ENCODE assay signal across 7 cellular contexts in the genomic region with DNA sequence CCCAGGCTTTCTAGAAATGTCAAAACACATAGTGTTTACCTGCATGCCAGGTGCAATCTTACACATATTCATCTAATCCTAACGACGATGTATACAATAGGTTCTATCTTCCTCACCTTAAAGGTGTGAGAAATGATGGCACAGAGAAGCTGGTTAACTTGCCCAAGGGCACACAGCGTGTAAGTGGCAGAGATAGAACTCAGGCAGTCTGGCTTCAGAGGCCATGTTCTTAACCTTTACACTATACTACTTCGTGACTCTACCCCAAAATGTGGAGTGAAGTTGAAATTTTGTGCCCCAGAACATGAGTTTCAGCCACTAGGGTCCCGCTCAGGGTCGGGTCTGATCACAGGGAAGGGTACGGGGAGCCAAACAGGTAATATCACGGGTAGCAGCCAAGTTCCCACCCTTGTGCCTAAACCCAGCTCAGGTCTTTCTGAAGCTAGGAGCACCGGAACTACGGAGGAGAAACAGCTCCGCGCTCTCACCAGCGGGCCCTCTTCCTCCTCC. TPM values are rescaled to one million over a fixed set of nuclear protein-coding genes. Genes with fewer than 3 reads are reported as not detected.
DNase-seq lines count a peak whose midpoint lies in the region; ATAC-seq and TF ChIP-seq lines count a peak whose summit lies in the region.

No MANE protein-coding gene starts in this region.

- H3K9ac ChIP-seq in HUES64 (ENCODE audit: low read depth, low read length): peak overlapping the region; percentile 97

- intact Hi-C loops in uterus (cut with DNase I; ENCODE audit: low total_unique reads): no loop called here

- H3K36me3 ChIP-seq in HUES64 (ENCODE audit: insufficient read depth, low read length) (peaks cover 75% of the 10 kb centered on the region), brain microvascular endothelial cell (replicated peaks) (peaks cover 57% of the 10 kb centered on the region), uterus (no peaks in the 10 kb centered on the region)

- in situ Hi-C loops in brain microvascular endothelial cell (cut with HindIII; ENCODE audit: low pct_ligation_motif_present, low sequenced_read_pairs): no loop called here

- TF ChIP-seq POLR2A in uterus (IDR thresholded peaks at IDR 0.05): no peak

- peak overlapping the region; percentile 79 for H3K4me3 ChIP-seq in HUES64 (ENCODE audit: low read length)
- peak overlapping the region; percentile 99 for H3K4me3 ChIP-seq in brain microvascular endothelial cell (ENCODE audit: low read depth, low read length)
- H3K4me3 ChIP-seq in uterus: peak overlapping the region; percentile 54 to 72

- CTCF ChIA-PET in HEK293T (lab: Yijun Ruan, JAX): interaction anchor here (0.7 to 1.2 kb wide), 4 partner anchors 28 to 155 kb away, joined by 3 to 8 read pairs (median 4); no protein-coding TSS in a partner anchor

- H3K4me1 ChIP-seq in HUES64 (ENCODE audit: insufficient read depth, low read length) (peaks cover 17% of the 10 kb centered on the region), uterus (peaks cover 0 to 7% of the 10 kb centered on the region in 2 donors)

- DNase-seq in brain microvascular endothelial cell (no peak), medulla oblongata (ENCODE audit: extremely low spot score) (peak; percentile 27), uterus (no peak), HEK293T (ENCODE audit: extremely low spot score) (no peak)

- POLR2A ChIA-PET in HEK293T (lab: Yijun Ruan, JAX): interaction anchor here (0.5 to 5.5 kb wide), 39 partner anchors 9 to 341 kb away, joined by 3 to 54 read pairs (median 4); partner anchors contain the start of genes CUTA, HSD17B8, PFDN6 and RGL2

- H3K27ac ChIP-seq in HUES64 (ENCODE audit: low read depth, low read length) (peak overlapping the region; percentile 95), brain microvascular endothelial cell (peak overlapping the region; percentile 93), uterus (peak overlapping the region; percentile 87 to 94)

- ATAC-seq in GM18909 (IDR thresholded peaks at IDR 0.05; ENCODE audit: poor library complexity, unreplicated experiment) (peak; percentile 4), GM21390 (IDR thresholded peaks at IDR 0.05; ENCODE audit: unreplicated experiment) (no peak)

- H3K9me3 ChIP-seq in HUES64 (ENCODE audit: insufficient read depth, low read depth, low read length) (no peaks in the 10 kb centered on the region), uterus (no peaks in the 10 kb centered on the region)

- TF ChIP-seq CTCF in brain microvascular endothelial cell (IDR thresholded peaks at IDR 0.05; ENCODE audit: low read depth, low read length, missing control alignments): peak; percentile 21
- TF ChIP-seq CTCF in uterus (IDR thresholded peaks at IDR 0.05): no peak

- 1% methylated on average over 13 of the region's 13 CpGs for WGBS in HUES64

- H3K27me3 ChIP-seq in HUES64 (ENCODE audit: insufficient read depth, low read length) (no peaks in the 10 kb centered on the region), brain microvascular endothelial cell (replicated peaks) (no peaks in the 10 kb centered on the region), uterus (no peaks in the 10 kb centered on the region)

TF ChIP-seq in HEK293T, 16 proteins besides CTCF, POLR2A, EP300 and RAD21:
- TF ChIP-seq BHLHE40 (IDR thresholded peaks at IDR 0.05; ENCODE audit: borderline replicate concordance): no peak
- no peak for TF ChIP-seq FOXA1 (IDR thresholded peaks at IDR 0.05)
- TF ChIP-seq FOXK2 (IDR thresholded peaks at IDR 0.05): no peak
- TF ChIP-seq HDGF (IDR thresholded peaks at IDR 0.05; ENCODE audit: borderline replicate concordance): no peak
- TF ChIP-seq FOXM1 (IDR thresholded peaks at IDR 0.05; ENCODE audit: borderline replicate concordance): no peak
- TF ChIP-seq, protein P1, sequence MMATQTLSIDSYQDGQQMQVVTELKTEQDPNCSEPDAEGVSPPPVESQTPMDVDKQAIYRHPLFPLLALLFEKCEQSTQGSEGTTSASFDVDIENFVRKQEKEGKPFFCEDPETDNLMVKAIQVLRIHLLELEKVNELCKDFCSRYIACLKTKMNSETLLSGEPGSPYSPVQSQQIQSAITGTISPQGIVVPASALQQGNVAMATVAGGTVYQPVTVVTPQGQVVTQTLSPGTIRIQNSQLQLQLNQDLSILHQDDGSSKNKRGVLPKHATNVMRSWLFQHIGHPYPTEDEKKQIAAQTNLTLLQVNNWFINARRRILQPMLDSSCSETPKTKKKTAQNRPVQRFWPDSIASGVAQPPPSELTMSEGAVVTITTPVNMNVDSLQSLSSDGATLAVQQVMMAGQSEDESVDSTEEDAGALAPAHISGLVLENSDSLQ (IDR thresholded peaks at IDR 0.05): no peak
- no peak for TF ChIP-seq CTBP1 (IDR thresholded peaks at IDR 0.05; ENCODE audit: borderline replicate concordance)
- TF ChIP-seq ELF4 (IDR thresholded peaks at IDR 0.05): no peak
- no peak for TF ChIP-seq ARNT (IDR thresholded peaks at IDR 0.05)
- TF ChIP-seq LEF1 (IDR thresholded peaks at IDR 0.05; ENCODE audit: borderline replicate concordance): no peak
- no peak for TF ChIP-seq NFRKB (IDR thresholded peaks at IDR 0.05)
- no peak for TF ChIP-seq ZNF384 (IDR thresholded peaks at IDR 0.05)
- TF ChIP-seq TARDBP (IDR thresholded peaks at IDR 0.05): no peak
- no peak for TF ChIP-seq SUZ12 (IDR thresholded peaks at IDR 0.05)
- TF ChIP-seq L3MBTL2 (conservative IDR thresholded peaks at IDR 0.05): no peak
- TF ChIP-seq SP1 (IDR thresholded peaks at IDR 0.05): no peak

RNA-seq across cellular contexts. Expression of gene VPS52, which starts 0.5 kb away (rescaled TPM):
- polyA plus RNA-seq in HUES64 (2013, experiment 1 of 2): 35.7 TPM
- 35.3 TPM for polyA plus RNA-seq in HUES64 (2013, experiment 2 of 2)
- total RNA-seq in uterus: 10 to 100 TPM; 12.8 to 58.4 (median 37.5) TPM

RNA-seq across cellular contexts. Expression of gene RPS18, which starts 0.7 kb away (rescaled TPM):
- 3,079 TPM for polyA plus RNA-seq in HUES64 (2013, experiment 1 of 2)
- polyA plus RNA-seq in HUES64 (2013, experiment 2 of 2): 3,172 TPM
- total RNA-seq in uterus: 1,000 to 10,000 TPM; 2,386 to 5,510 (median 4,061) TPM

RNA-seq across cellular contexts. Expression of gene B3GALT4, which starts 5.8 kb away (rescaled TPM):
- polyA plus RNA-seq in HUES64 (2013, experiment 1 of 2): 1.5 TPM
- 2.3 TPM for polyA plus RNA-seq in HUES64 (2013, experiment 2 of 2)
- total RNA-seq in uterus: 10 to 100 TPM in 3 of 4 donors, 1 to 10 TPM in 1; 5.5 to 15.9 (median 14.3) TPM

RNA-seq across cellular contexts. Expression of gene WDR46, which starts 17.9 kb away (rescaled TPM):
- 69.4 TPM for polyA plus RNA-seq in HUES64 (2013, experiment 1 of 2)
- 54.5 TPM for polyA plus RNA-seq in HUES64 (2013, experiment 2 of 2)
- 10 to 100 TPM; 17.9 to 60.3 (median 31.7) TPM for total RNA-seq in uterus

RNA-seq across cellular contexts. Expression of gene PFDN6, which starts 18.2 kb away (rescaled TPM):
- polyA plus RNA-seq in HUES64 (2013, experiment 1 of 2): 90.9 TPM
- polyA plus RNA-seq in HUES64 (2013, experiment 2 of 2): 95.3 TPM
- 10 to 100 TPM; 13.6 to 33.5 (median 21.6) TPM for total RNA-seq in uterus
